In the genomic region with DNA sequence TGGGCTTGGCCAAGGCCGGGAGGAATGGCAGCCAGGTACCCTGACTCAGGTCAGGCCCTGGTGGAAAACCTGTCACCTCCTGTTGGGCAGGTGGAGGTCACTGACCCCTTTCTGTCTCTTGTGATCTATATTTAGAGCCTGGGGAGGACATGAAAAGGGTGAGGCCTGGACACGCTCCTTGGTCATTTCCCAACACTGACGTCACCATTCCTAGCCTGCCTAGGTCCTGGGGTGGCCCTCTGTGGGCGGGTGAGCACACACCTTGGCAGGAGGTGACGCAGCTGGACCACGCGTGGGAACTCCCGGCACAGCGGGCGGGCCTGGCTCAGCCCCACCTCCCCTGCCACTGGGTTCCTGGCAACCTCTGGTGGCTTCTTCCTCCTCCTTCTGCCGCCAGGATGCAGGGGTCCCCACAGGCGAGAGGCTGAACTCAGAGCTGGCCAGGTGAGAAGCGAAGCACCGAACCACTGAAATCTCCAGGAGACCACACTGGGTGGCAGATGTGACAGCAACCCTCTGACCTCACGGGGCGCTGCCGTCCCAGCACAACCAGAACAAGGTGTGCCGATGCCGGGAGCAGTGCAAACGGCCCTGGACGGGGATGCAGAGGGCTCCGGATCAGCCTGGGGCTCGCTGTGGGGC, we compare ENCODE assay signal across 9 cellular contexts. TPM values are rescaled to one million over a fixed set of nuclear protein-coding genes. Genes with fewer than 3 reads are reported as not detected.
DNase-seq lines count a peak whose midpoint lies in the region; ATAC-seq and TF ChIP-seq lines count a peak whose summit lies in the region.
"Had no signal": no experiment of that assay in that cellular context is flagged by ENCODE, and none has a peak within 500 bp of the region (broad histone marks: within the 10 kb centered on the region; RNA-seq: fewer than 3 reads in every experiment).

No MANE protein-coding gene starts in this region.

- H3K4me3 ChIP-seq in mucosa of stomach (ENCODE audit: low read length) (no peak overlapping the region), aorta (ENCODE audit: low read length in 2 of 2) (no peak overlapping the region), BE2C (ENCODE audit: low read depth, low read length) (no peak overlapping the region)

- peaks cover 83% of the 10 kb centered on the region for H3K4me1 Mint-ChIP-seq in dendritic cell treated with granulocyte-macrophage colony-stimulating factor and Interleukin-4, amounts not matched to agents 40 ng/mL and 50 ng/mL, for 4 days (ENCODE audit: low read depth)

- H3K9me3 ChIP-seq in mucosa of stomach (ENCODE audit: control insufficient read depth, low read length) (no peaks in the 10 kb centered on the region), aorta (ENCODE audit: control insufficient read depth, low read length) (no peaks in the 10 kb centered on the region), BE2C (no peaks in the 10 kb centered on the region)

- intact Hi-C loops in dendritic cell treated with granulocyte-macrophage colony-stimulating factor and Interleukin-4, amounts not matched to agents 40 ng/mL and 50 ng/mL, for 4 days (cut with micrococcal nuclease), result no loop called here
- intact Hi-C loops in aorta (cut with DNase I), result no loop called here

- no peaks in the 10 kb centered on the region for H3K9me3 Mint-ChIP-seq in dendritic cell treated with granulocyte-macrophage colony-stimulating factor and Interleukin-4, amounts not matched to agents 40 ng/mL and 50 ng/mL, for 4 days

- WGBS in aorta, 2 donors, result 82 to 89% methylated on average over 23 of the region's 23 CpGs

- H3K27ac Mint-ChIP-seq in dendritic cell treated with granulocyte-macrophage colony-stimulating factor and Interleukin-4, amounts not matched to agents 40 ng/mL and 50 ng/mL, for 4 days, result peak overlapping the region; percentile 74

- H3K36me3 Mint-ChIP-seq in dendritic cell treated with granulocyte-macrophage colony-stimulating factor and Interleukin-4, amounts not matched to agents 40 ng/mL and 50 ng/mL, for 4 days (ENCODE audit: low read depth), result peaks cover 31% of the 10 kb centered on the region

- ATAC-seq in aorta (ENCODE audit: low FRiP score) (peak; percentile 44), GM21447 (IDR thresholded peaks at IDR 0.05; ENCODE audit: unreplicated experiment) (no peak)

- no peak for TF ChIP-seq CTCF in BE2C (IDR thresholded peaks at IDR 0.05; ENCODE audit: low read depth, low read length)

- H3K36me3 ChIP-seq in mucosa of stomach (ENCODE audit: control insufficient read depth, insufficient read depth, low read length), result no peaks in the 10 kb centered on the region
- no peaks in the 10 kb centered on the region for H3K36me3 ChIP-seq in aorta (ENCODE audit: control insufficient read depth in 1 of 2, insufficient read depth in 2 of 2, low read length in 1 of 2)
- H3K36me3 ChIP-seq in BE2C, result peaks cover 3% of the 10 kb centered on the region

- no peaks in the 10 kb centered on the region for H3K27me3 ChIP-seq in mucosa of stomach (ENCODE audit: control insufficient read depth, insufficient read depth, low read length)
- H3K27me3 ChIP-seq in aorta (ENCODE audit: control insufficient read depth in 1 of 2, insufficient read depth in 2 of 2, low read length in 1 of 2), result no peaks in the 10 kb centered on the region
- no peaks in the 10 kb centered on the region for H3K27me3 ChIP-seq in BE2C

- H3K27ac ChIP-seq in aorta (ENCODE audit: low read depth in 1 of 2, low read length in 2 of 2), result no peak overlapping the region

- peak overlapping the region; percentile 28 for H3K4me3 Mint-ChIP-seq in dendritic cell treated with granulocyte-macrophage colony-stimulating factor and Interleukin-4, amounts not matched to agents 40 ng/mL and 50 ng/mL, for 4 days

- H3K9ac ChIP-seq in mucosa of stomach (ENCODE audit: low read length), result peak overlapping the region; percentile 27

- DNase-seq in stimulated activated CD4-positive, alpha-beta T cell treated with anti-CD3 and anti-CD28 coated beads, Interleukin-2, amount 100 ng/mL, for 24 hours, result peak; percentile 40 to 59
- no peak for DNase-seq in stimulated activated CD4-positive, alpha-beta T cell treated with anti-CD3 and anti-CD28 coated beads, Interleukin-2, amount 100 ng/mL, for 48 hours
- DNase-seq in aorta (no peak), BE2C (no peak), T1000 (lab: John Stamatoyannopoulos, UW) (no peak)

- H3K4me1 ChIP-seq in mucosa of stomach (ENCODE audit: control insufficient read depth, insufficient read depth, low read length) (peaks cover 64% of the 10 kb centered on the region), aorta (ENCODE audit: control insufficient read depth in 1 of 2, insufficient read depth in 2 of 2, low read length in 2 of 2) (no peaks in the 10 kb centered on the region), BE2C (peaks cover 22% of the 10 kb centered on the region)

- no peaks in the 10 kb centered on the region for H3K27me3 Mint-ChIP-seq in dendritic cell treated with granulocyte-macrophage colony-stimulating factor and Interleukin-4, amounts not matched to agents 40 ng/mL and 50 ng/mL, for 4 days

RNA-seq across cellular contexts. Expression of gene RALGDS, which starts 6.4 kb away (rescaled TPM):
- total RNA-seq in aorta, result 10 to 100 TPM; 32.7 to 61.2 TPM
- polyA plus RNA-seq in aorta, result 10 to 100 TPM; 19.4 to 20.0 TPM
- 327 TPM for polyA plus RNA-seq in BE2C (2012; ENCODE audit: insufficient read depth, insufficient read length, low read depth)

RNA-seq across cellular contexts. Expression of gene GBGT1, which starts 36.3 kb away (rescaled TPM):
- total RNA-seq in aorta, result 10 to 100 TPM; 12.9 to 28.9 TPM
- polyA plus RNA-seq in aorta, result 1 to 10 TPM; 2.8 to 5.5 TPM
- polyA plus RNA-seq in BE2C (2012; ENCODE audit: insufficient read depth, insufficient read length, low read depth), result 7.4 TPM
- total RNA-seq: SK-MEL-5 had no signal

Comparison
In these comparisons a context has a peak if more than half of its experiments do, and no peak if none do; other contexts are left out.
1. DNase-seq: peak in stimulated activated CD4-positive, alpha-beta T cell treated with anti-CD3 and anti-CD28 coated beads, Interleukin-2, amount 100 ng/mL, for 24 hours (2 of 2); none in stimulated activated CD4-positive, alpha-beta T cell treated with anti-CD3 and anti-CD28 coated beads, Interleukin-2, amount 100 ng/mL, for 48 hours (0 of 2), aorta (0 of 2), BE2C (single experiment) and T1000 (single experiment).